In the genomic region with DNA sequence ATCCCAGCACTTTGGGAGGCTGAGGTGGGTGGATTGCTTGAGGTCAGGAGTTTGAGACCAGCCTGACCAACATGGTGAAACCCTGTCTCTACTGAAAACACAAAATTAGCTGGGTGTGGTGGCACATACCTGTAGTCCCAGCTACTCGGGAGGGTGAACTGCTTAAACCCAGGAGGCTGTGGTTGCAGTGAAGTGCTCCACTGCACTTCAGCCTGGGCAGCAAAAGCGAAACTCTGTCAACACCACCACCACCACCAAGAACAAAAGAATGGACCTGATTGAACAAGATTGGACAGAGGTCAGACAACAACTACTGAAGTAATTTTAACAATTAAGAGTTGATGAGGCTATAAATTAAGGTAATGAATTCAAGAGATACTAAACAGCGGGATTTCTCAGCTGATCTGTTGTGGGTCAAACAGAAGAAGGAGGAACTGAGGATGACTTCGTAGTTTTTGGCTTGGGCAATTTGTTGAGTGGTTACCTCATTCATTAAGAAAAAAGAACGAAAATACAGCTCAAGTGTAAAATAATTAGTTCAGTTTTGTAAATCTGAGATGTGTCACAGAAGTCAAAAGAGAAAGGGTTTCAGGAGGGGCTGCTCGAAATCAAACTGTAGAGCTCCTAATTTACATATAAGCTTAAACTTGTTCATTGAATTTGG, we compare ENCODE assay signal across 19 cellular contexts. TPM values are rescaled to one million over a fixed set of nuclear protein-coding genes. Genes with fewer than 3 reads are reported as not detected.
DNase-seq lines count a peak whose midpoint lies in the region; ATAC-seq and TF ChIP-seq lines count a peak whose summit lies in the region.
"Had no signal": no experiment of that assay in that cellular context is flagged by ENCODE, and none has a peak within 500 bp of the region (broad histone marks: within the 10 kb centered on the region; RNA-seq: fewer than 3 reads in every experiment).

No MANE protein-coding gene starts in this region.

- no peak for TF ChIP-seq EP300 in suprapubic skin (IDR thresholded peaks at IDR 0.05)

- H3K27me3 ChIP-seq in HCT116 (ENCODE audit: insufficient read depth, low read length) (no peaks in the 10 kb centered on the region), OCI-LY1 (ENCODE audit: insufficient read depth, low read length) (no peaks in the 10 kb centered on the region), esophagus squamous epithelium (no peaks in the 10 kb centered on the region), suprapubic skin (no peaks in the 10 kb centered on the region), HAP-1 (ENCODE audit: low read depth) (no peaks in the 10 kb centered on the region)
- H3K27me3 ChIP-seq: heart right ventricle, right atrium auricular region had no signal

- H3K4me3 ChIP-seq in HCT116 (replicated peaks in 1 of 2; ENCODE audit: low read depth in 1 of 2, low read length in 2 of 2) (peak overlapping the region in 1 of 2 experiments; percentile 21; a peak in 2 of 4 replicates), OCI-LY1 (ENCODE audit: low read depth, low read length, poor library complexity, severe bottlenecking) (no peak overlapping the region), esophagus squamous epithelium (peak overlapping the region in 3 of 4 donors; percentile 28 to 48 (median 44)), suprapubic skin (no peak overlapping the region), HAP-1 (no peak overlapping the region)
- H3K4me3 ChIP-seq: right atrium auricular region had no signal

- H3K79me2 ChIP-seq in HCT116 (ENCODE audit: insufficient read depth, low read length): peaks cover 87% of the 10 kb centered on the region
- no peaks in the 10 kb centered on the region for H3K79me2 ChIP-seq in OCI-LY1 (ENCODE audit: insufficient read depth, low read length)

- H3K9me3 ChIP-seq in HCT116 (ENCODE audit: control insufficient read depth in 1 of 2, insufficient read depth in 1 of 2, low read depth in 1 of 2, low read length in 2 of 2): no peaks in the 10 kb centered on the region
- no peaks in the 10 kb centered on the region for H3K9me3 ChIP-seq in OCI-LY1 (ENCODE audit: low read length)
- H3K9me3 ChIP-seq in esophagus squamous epithelium: no peaks in the 10 kb centered on the region
- H3K9me3 ChIP-seq in suprapubic skin: no peaks in the 10 kb centered on the region
- H3K9me3 ChIP-seq in HAP-1: no peaks in the 10 kb centered on the region
- H3K9me3 ChIP-seq: heart right ventricle, right atrium auricular region had no signal

- H3K36me3 Mint-ChIP-seq in activated T-helper 17 cell treated with anti-CD3 and anti-CD28 coated beads, Interleukin-2, amount 50 U/mL, for 72 hours (ENCODE audit: low read depth): no peaks in the 10 kb centered on the region

- H3K9ac ChIP-seq in HCT116 (ENCODE audit: low read length) (peak overlapping the region; percentile 30), OCI-LY1 (ENCODE audit: low read length) (no peak overlapping the region)

- no peaks in the 10 kb centered on the region for H3F3A ChIP-seq in OCI-LY1 (ENCODE audit: insufficient read depth, low read length)

- WGBS in esophagus squamous epithelium, 2 donors: 54 to 71% methylated on average over 6 of the region's 6 CpGs
- WGBS in suprapubic skin: 55% methylated on average over 6 of the region's 6 CpGs

- CTCF ChIA-PET in HCT116 (lab: Charles Lee): no interaction called here

- no peaks in the 10 kb centered on the region for H4K20me1 ChIP-seq in HCT116 (ENCODE audit: insufficient read depth)
- no peaks in the 10 kb centered on the region for H4K20me1 ChIP-seq in OCI-LY1 (ENCODE audit: insufficient read depth, low read length)

- RAD21 ChIA-PET in HCT116 (lab: Charles Lee; ENCODE audit: low non-redundant PET in 1 of 2, low total read pairs in 2 of 2, uncharacterized antibody in 2 of 2, unreplicated experiment in 2 of 2): interaction anchor here in 1 of 2 experiments (0.7 kb wide), 1 partner anchor 39 kb away, joined by 4 read pairs; no protein-coding TSS in a partner anchor

- H3K9me3 Mint-ChIP-seq in activated T-helper 17 cell treated with anti-CD3 and anti-CD28 coated beads, Interleukin-2, amount 50 U/mL, for 72 hours: no peaks in the 10 kb centered on the region
- H3K9me3 Mint-ChIP-seq: activated B cell treated with CpG ODN at 0.5 μM for 24 hours; CD4-positive, alpha-beta memory T cell; nephron progenitor cell had no signal

- H2AFZ ChIP-seq in HCT116 (ENCODE audit: low read depth, low read length, poor library complexity, severe bottlenecking) (no peak overlapping the region), OCI-LY1 (ENCODE audit: low read length) (no peak overlapping the region)

- H3K27ac Mint-ChIP-seq in activated T-helper 17 cell treated with anti-CD3 and anti-CD28 coated beads, Interleukin-2, amount 50 U/mL, for 72 hours: no peak overlapping the region
- H3K27ac Mint-ChIP-seq: activated B cell treated with CpG ODN at 0.5 μM for 24 hours, nephron progenitor cell had no signal

- H3K36me3 ChIP-seq in HCT116 (ENCODE audit: control insufficient read depth in 1 of 2, insufficient read depth in 2 of 2, low read length in 2 of 2) (peaks cover 0 to 21% of the 10 kb centered on the region in 2 experiments; a peak in 2 of 4 replicates), OCI-LY1 (ENCODE audit: insufficient read depth, low read length) (no peaks in the 10 kb centered on the region), esophagus squamous epithelium (peaks cover 0 to 8% (median 0%) of the 10 kb centered on the region in 3 donors), suprapubic skin (peaks cover 1% of the 10 kb centered on the region), HAP-1 (replicated peaks) (no peaks in the 10 kb centered on the region)
- H3K36me3 ChIP-seq: heart right ventricle, right atrium auricular region had no signal

- intact Hi-C loops in HCT116 (cut with micrococcal nuclease): loop anchor here (5.0 kb wide), 1 partner anchor 37 kb away; no protein-coding TSS in a partner anchor
- intact Hi-C loops in esophagus squamous epithelium (cut with DNase I): no loop called here

- in situ Hi-C loops in HAP-1 (cut with MboI; ENCODE audit: low sequenced_read_pairs): no loop called here

- H3K4me2 ChIP-seq in HCT116 (ENCODE audit: low read length) (peak overlapping the region; percentile 76), OCI-LY1 (ENCODE audit: low read length) (peak overlapping the region; percentile 9; the same call in 1 of the 2 replicates)

- DNase-seq in HCT116 (ENCODE audit: low read depth, low spot score) (no peak), esophagus squamous epithelium (lab: John Stamatoyannopoulos, UW) (no peak), suprapubic skin (ENCODE audit: low spot score in 2 of 2) (no peak), NCI-H187 (lab: John Stamatoyannopoulos, UW) (no peak), NCI-H2227 treated with DMSO at 0.1 percent for 48 hours (lab: John Stamatoyannopoulos, UW) (no peak), HAP-1 (ENCODE audit: low spot score in 2 of 2) (no peak)
- DNase-seq: activated B cell treated with CpG ODN at 0.5 μM for 24 hours; activated naive CD4-positive, alpha-beta T cell treated with anti-CD3 and anti-CD28 coated beads, Interleukin-2, amount 50 U/mL, for 16 hours; CD4-positive, alpha-beta memory T cell; heart right ventricle; NCI-H2107; nephron progenitor cell; stimulated activated CD4-positive, alpha-beta T cell treated with anti-CD3 and anti-CD28 coated beads, Interleukin-4, amount 100 ng/mL, for 1 hour; SW 1271 had no signal

- H3K4me1 Mint-ChIP-seq in activated T-helper 17 cell treated with anti-CD3 and anti-CD28 coated beads, Interleukin-2, amount 50 U/mL, for 72 hours: peaks cover 5% of the 10 kb centered on the region

- ATAC-seq in HCT116: no peak
- ATAC-seq in activated T-helper 17 cell treated with anti-CD3 and anti-CD28 coated beads, Interleukin-2, amount 50 U/mL, for 72 hours (replicated peaks): no peak

- POLR2A ChIA-PET in HCT116 (lab: Charles Lee): no interaction called here

- H3K27ac ChIP-seq in HCT116 (ENCODE audit: low read depth, low read length) (peak overlapping the region; percentile 86), OCI-LY1 (ENCODE audit: low read depth, low read length, poor library complexity, severe bottlenecking) (no peak overlapping the region), esophagus squamous epithelium (peak overlapping the region; percentile 11 to 88 (median 74)), suprapubic skin (peak overlapping the region; percentile 20)
- H3K27ac ChIP-seq: right atrium auricular region had no signal

- TF ChIP-seq RAD21 in HCT116 (IDR thresholded peaks at IDR 0.05; ENCODE audit: low read depth): no peak

- no peak for TF ChIP-seq POLR2A in HCT116 (IDR thresholded peaks at IDR 0.05; ENCODE audit: borderline replicate concordance, extremely low read depth, insufficient read depth, insufficient read length)
- TF ChIP-seq POLR2A in esophagus squamous epithelium (IDR thresholded peaks at IDR 0.05): no peak
- no peak for TF ChIP-seq POLR2A in suprapubic skin (IDR thresholded peaks at IDR 0.05)

- H3K9me2 ChIP-seq in HCT116 (ENCODE audit: insufficient read depth) (no peaks in the 10 kb centered on the region), OCI-LY1 (ENCODE audit: low read depth, low read length) (no peaks in the 10 kb centered on the region)

- BruUV-seq in HCT116 (replicated peaks; lab: Mats Ljungman, UMichigan): no TSS peak

- H3K4me1 ChIP-seq in HCT116 (ENCODE audit: control insufficient read depth in 1 of 2, insufficient read depth in 2 of 2, low read length in 2 of 2) (peaks cover 46 to 85% of the 10 kb centered on the region in 2 experiments), OCI-LY1 (ENCODE audit: insufficient read depth, low read length, severe bottlenecking) (peaks cover 4% of the 10 kb centered on the region), esophagus squamous epithelium (peaks cover 0 to 58% (median 20%) of the 10 kb centered on the region in 3 donors), suprapubic skin (peaks cover 49% of the 10 kb centered on the region), HAP-1 (peaks cover 8% of the 10 kb centered on the region)

- TF ChIP-seq CTCF in HCT116 (IDR thresholded peaks at IDR 0.05 in 2 of 3, conservative IDR thresholded peaks at IDR 0.05 in 1 of 3; ENCODE audit: borderline replicate concordance in 1 of 3, insufficient read depth in 1 of 3, low read depth in 2 of 3, low read length in 2 of 3) (no peak), OCI-LY1 (IDR thresholded peaks at IDR 0.05; ENCODE audit: low read length) (no peak), esophagus squamous epithelium (IDR thresholded peaks at IDR 0.05) (no peak), suprapubic skin (IDR thresholded peaks at IDR 0.05) (no peak)

- H3K27me3 Mint-ChIP-seq in activated T-helper 17 cell treated with anti-CD3 and anti-CD28 coated beads, Interleukin-2, amount 50 U/mL, for 72 hours: peaks cover 5% of the 10 kb centered on the region

- H3K4me3 Mint-ChIP-seq in activated T-helper 17 cell treated with anti-CD3 and anti-CD28 coated beads, Interleukin-2, amount 50 U/mL, for 72 hours: no peak overlapping the region
- H3K4me3 Mint-ChIP-seq: activated B cell treated with CpG ODN at 0.5 μM for 24 hours; CD4-positive, alpha-beta memory T cell; nephron progenitor cell had no signal

RNA-seq across cellular contexts. Expression of gene IL18, which starts 4.7 kb away (rescaled TPM):
- total RNA-seq in HCT116 (2021; ENCODE audit: unreplicated experiment) (112 TPM), esophagus squamous epithelium (100 to 1,000 TPM in 2 of 4 donors, 10 to 100 TPM in 2; 43.7 to 125 (median 98.3) TPM), suprapubic skin (100 to 1,000 TPM; 161 to 329 (median 184) TPM)
- 64.3 and 75.5 TPM in 2 replicates for polyA plus RNA-seq in HCT116 (2012)
- not detected for total RNA-seq in activated T-helper 17 cell treated with anti-CD3 and anti-CD28 coated beads, Interleukin-2, amount 50 U/mL, for 72 hours
- polyA plus RNA-seq: CD4-positive, alpha-beta memory T cell had no signal

RNA-seq across cellular contexts. Expression of gene TEX12, which starts 7.9 kb away (rescaled TPM):
- total RNA-seq in HCT116 (2021; ENCODE audit: unreplicated experiment) (not detected), esophagus squamous epithelium (1 to 10 TPM in 1 of 4 donors, under 1 TPM in 1, not detected in 2; 0.38 to 2.5 TPM), suprapubic skin (1 to 10 TPM in 2 of 4 donors, not detected in 2; 1.1 to 1.2 TPM)
- polyA plus RNA-seq in HCT116 (2012): not detected in 2 replicates
- under 1 TPM; 0.24 to 0.99 TPM for total RNA-seq in activated T-helper 17 cell treated with anti-CD3 and anti-CD28 coated beads, Interleukin-2, amount 50 U/mL, for 72 hours
- total RNA-seq: activated B cell treated with CpG ODN at 0.5 μM for 24 hours, epithelial cell of proximal tubule, H1, right atrium auricular region had no signal
- polyA plus RNA-seq: CD4-positive, alpha-beta memory T cell; H1 had no signal

RNA-seq across cellular contexts. Expression of gene BCO2, which starts 16.1 kb away (rescaled TPM):
- total RNA-seq in HCT116 (2021; ENCODE audit: unreplicated experiment) (4.0 TPM), esophagus squamous epithelium (10 to 100 TPM in 2 of 4 donors, 1 to 10 TPM in 2; 2.7 to 17.0 (median 9.5) TPM), suprapubic skin (10 to 100 TPM in 1 of 4 donors, 1 to 10 TPM in 3; 1.2 to 28.2 (median 2.7) TPM)
- 1.5 and 2.1 TPM in 2 replicates for polyA plus RNA-seq in HCT116 (2012)
- total RNA-seq in activated T-helper 17 cell treated with anti-CD3 and anti-CD28 coated beads, Interleukin-2, amount 50 U/mL, for 72 hours: 1 to 10 TPM; 2.4 to 5.0 TPM

Comparison
In these comparisons a context has a peak if more than half of its experiments do, and no peak if none do; other contexts are left out.
1. H3K4me3 ChIP-seq: peak in esophagus squamous epithelium (3 of 4); none in OCI-LY1 (single experiment), suprapubic skin (single experiment) and HAP-1 (single experiment).
2. RNA of gene IL18, which starts 4.7 kb away (total RNA-seq): 161 to 329 TPM in suprapubic skin, 43.7 to 125 TPM in esophagus squamous epithelium and 112 TPM in HCT116 (single experiment); not detected in activated T-helper 17 cell treated with anti-CD3 and anti-CD28 coated beads, Interleukin-2, amount 50 U/mL, for 72 hours; every median in the first group is over 10 times any median in the second.